In the genomic region with DNA sequence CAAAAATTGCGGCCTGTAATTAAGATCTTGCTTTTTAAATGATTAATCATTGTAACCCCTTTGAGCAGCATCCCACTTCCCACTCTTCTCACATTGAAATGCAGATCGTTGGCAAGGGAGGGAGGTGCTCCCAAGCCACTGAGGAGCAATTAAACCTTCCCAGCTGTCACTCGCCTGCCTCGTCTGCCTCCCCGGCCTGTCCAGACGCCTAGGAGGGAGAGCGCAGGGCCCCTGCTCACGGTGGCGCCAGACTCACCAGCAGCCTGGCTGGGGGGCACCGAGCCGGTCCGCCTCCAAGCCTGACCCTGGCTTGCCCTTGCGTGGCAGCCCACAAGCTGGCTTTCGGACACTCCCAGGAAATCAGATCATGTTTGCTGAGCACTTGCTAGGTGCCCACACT, we compare ENCODE assay signal across 27 cellular contexts. TPM values are rescaled to one million over a fixed set of nuclear protein-coding genes. Genes with fewer than 3 reads are reported as not detected.
DNase-seq lines count a peak whose midpoint lies in the region; ATAC-seq and TF ChIP-seq lines count a peak whose summit lies in the region.
"Had no signal": no experiment of that assay in that cellular context is flagged by ENCODE, and none has a peak within 500 bp of the region (broad histone marks: within the 10 kb centered on the region; RNA-seq: fewer than 3 reads in every experiment).

No MANE protein-coding gene starts in this region.

- no peaks in the 10 kb centered on the region for H3K36me3 ChIP-seq in BLaER1
- H3K36me3 ChIP-seq in upper lobe of right lung, result no peaks in the 10 kb centered on the region
- H3K36me3 ChIP-seq: heart right ventricle, right atrium auricular region, SJSA1, spleen, vagina had no signal

- H3K9me3 ChIP-seq in BLaER1 (no peaks in the 10 kb centered on the region), upper lobe of right lung (no peaks in the 10 kb centered on the region)
- H3K9me3 ChIP-seq: body of pancreas, heart right ventricle, right atrium auricular region, SJSA1, spleen, vagina had no signal

- no peak for TF ChIP-seq CTCF in upper lobe of right lung (IDR thresholded peaks at IDR 0.05)

- intact Hi-C loops in upper lobe of right lung (cut with DNase I), result no loop called here

- ATAC-seq in HG03039 (IDR thresholded peaks at IDR 0.05; ENCODE audit: unreplicated experiment) (no peak), upper lobe of right lung (no peak), GM19455 (IDR thresholded peaks at IDR 0.05; ENCODE audit: unreplicated experiment) (no peak)
- ATAC-seq: activated CD4-positive, alpha-beta T cell treated with anti-CD3 and anti-CD28 coated beads for 36 hours; heart right ventricle; left lobe of liver; stimulated activated memory B cell treated with anti-CD40 and anti-IgM and Interleukin-4, amounts not matched to agents 10 μg/mL and 1 μg/mL and 100 μg/mL, for 72 hours had no signal

- 0 out of 2 replicates have a peak overlapping the region, but pooled peaks have one; percentile 7 for H3K9ac ChIP-seq in BLaER1

- DNase-seq in ELF-1 (ENCODE audit: low read depth, low spot score), result peak; percentile 76
- peak; percentile 62 for DNase-seq in NCI-H524 treated with DMSO at 0.1 percent for 48 hours (lab: John Stamatoyannopoulos, UW)
- DNase-seq in iPS-NIHi11 (ENCODE audit: low spot score), result peak; percentile 60
- DNase-seq in upper lobe of right lung, result no peak
- DNase-seq in midbrain (lab: John Stamatoyannopoulos, UW), result no peak
- DNase-seq: ACHN; activated CD4-positive, alpha-beta T cell treated with anti-CD3 and anti-CD28 coated beads for 36 hours; activated CD8-positive, alpha-beta memory T cell treated with anti-CD3 and anti-CD28 coated beads for 24 hours; activated naive CD4-positive, alpha-beta T cell; activated T-cell treated with anti-CD3 and anti-CD28 coated beads, Interleukin-2, amount 50 U/mL, for 48 hours; heart right ventricle; mesendoderm; NCI-H187; spleen; stimulated activated CD4-positive, alpha-beta T cell treated with anti-CD3 and anti-CD28 coated beads, Interleukin-4, amount 100 ng/mL, for 1 hour had no signal

- H3K4me2 ChIP-seq in BLaER1, result peak overlapping the region; percentile 87

- H3K27me3 ChIP-seq in BLaER1 (no peaks in the 10 kb centered on the region), upper lobe of right lung (peaks cover 19% of the 10 kb centered on the region)
- H3K27me3 ChIP-seq: body of pancreas, vagina had no signal

- no peaks in the 10 kb centered on the region for H4K20me1 ChIP-seq in BLaER1

- H3K4me1 ChIP-seq in BLaER1, result peaks cover 51% of the 10 kb centered on the region
- no peaks in the 10 kb centered on the region for H3K4me1 ChIP-seq in upper lobe of right lung
- H3K4me1 ChIP-seq: heart right ventricle, right atrium auricular region, SJSA1, vagina had no signal

- H3K27ac ChIP-seq in BLaER1 (no peak overlapping the region), upper lobe of right lung (no peak overlapping the region)
- H3K27ac ChIP-seq: C4-2B, epithelial cell of prostate, heart right ventricle, right atrium auricular region, SJSA1, spleen, vagina had no signal

- H3K4me3 ChIP-seq in BLaER1 (no peak overlapping the region), upper lobe of right lung (no peak overlapping the region)
- H3K4me3 ChIP-seq: body of pancreas, heart right ventricle, right atrium auricular region, SJSA1, spleen, vagina had no signal

RNA-seq across cellular contexts. Expression of gene RHCG, which starts 51.5 kb away (rescaled TPM):
- not detected for total RNA-seq in upper lobe of right lung
- total RNA-seq: activated CD4-positive, alpha-beta T cell treated with anti-CD3 and anti-CD28 coated beads for 36 hours; osteoblast; SJSA1; spleen had no signal

Comparison
In these comparisons a context has a peak if more than half of its experiments do, and no peak if none do; other contexts are left out.
1. DNase-seq: peak in ELF-1 (single experiment), NCI-H524 treated with DMSO at 0.1 percent for 48 hours (single experiment) and iPS-NIHi11 (single experiment); none in upper lobe of right lung (single experiment) and midbrain (single experiment).